In genomic region chr1:106268070-106268469, GRCh38 we compare ENCODE assay signal across 9 cellular contexts.
DNase-seq lines count a peak whose midpoint lies in the region; ATAC-seq, FAIRE-seq and TF ChIP-seq lines count a peak whose summit lies in the region.
"Had no signal": no experiment of that assay in that cellular context is flagged by ENCODE, and none has a peak within 500 bp of the region (broad histone marks: within the 10 kb centered on the region; RNA-seq: fewer than 3 reads in every experiment).

No MANE protein-coding gene starts in this region.

- no peak overlapping the region for H3K27ac ChIP-seq in C4-2B

- peak; percentile 84 for TF ChIP-seq CTCF in C4-2B (conservative IDR thresholded peaks at IDR 0.05)

- no peak for FAIRE-seq in HTR-8/SVneo (lab: Jason Lieb, UNC)

- ATAC-seq in HG03442 (IDR thresholded peaks at IDR 0.05; ENCODE audit: unreplicated experiment) (peak; percentile 46), GM18868 (IDR thresholded peaks at IDR 0.05; ENCODE audit: unreplicated experiment) (no peak), HG03354 (IDR thresholded peaks at IDR 0.05; ENCODE audit: poor library complexity, severe bottlenecking, unreplicated experiment) (no peak), HG02571 (IDR thresholded peaks at IDR 0.05; ENCODE audit: unreplicated experiment) (no peak)

- peak; percentile 2 for DNase-seq in globus pallidus (ENCODE audit: low spot score)
- DNase-seq in HTR-8/SVneo (ENCODE audit: insufficient read length, low spot score): no peak
- DNase-seq: DMS79 had no signal

TF ChIP-seq in PFSK-1, 5 proteins besides CTCF, POLR2A, EP300 and RAD21:
- peak; percentile 40 for TF ChIP-seq FOXP2 (optimal IDR thresholded peaks at IDR 0.05; ENCODE audit: borderline replicate concordance, extremely low read depth, extremely low read length, insufficient read depth)
- TF ChIP-seq POLR2AphosphoS5 (IDR thresholded peaks at IDR 0.05; ENCODE audit: low read depth, low read length): no peak
